13 cellular contexts compared by ENCODE assay signal in the genomic region with DNA sequence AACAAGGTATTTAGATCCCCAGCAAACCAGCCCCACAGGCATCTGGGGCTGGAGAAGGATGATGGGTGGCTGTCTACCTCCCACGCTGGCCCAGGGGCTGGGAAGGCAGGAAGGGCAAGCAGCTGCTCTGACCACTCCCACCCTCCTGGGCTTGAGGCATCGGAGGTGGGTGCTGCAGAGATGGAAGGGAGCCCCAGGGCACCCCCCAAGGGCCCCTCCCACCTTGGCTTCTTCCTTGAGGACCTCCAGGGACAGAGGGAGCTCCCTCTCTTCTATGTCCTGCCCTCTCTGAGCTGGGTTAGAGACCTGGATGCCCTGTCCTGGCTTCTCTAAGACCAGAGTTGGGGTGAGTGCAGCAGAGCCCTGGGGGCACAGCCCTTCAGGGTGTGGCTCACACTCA. TPM values are rescaled to one million over a fixed set of nuclear protein-coding genes. Genes with fewer than 3 reads are reported as not detected.
DNase-seq lines count a peak whose midpoint lies in the region; ATAC-seq, FAIRE-seq and TF ChIP-seq lines count a peak whose summit lies in the region.
"Had no signal": no experiment of that assay in that cellular context is flagged by ENCODE, and none has a peak within 500 bp of the region (broad histone marks: within the 10 kb centered on the region; RNA-seq: fewer than 3 reads in every experiment).

No MANE protein-coding gene starts in this region.

- no peaks in the 10 kb centered on the region; the same call in 1 of the 2 replicates for H3F3A ChIP-seq in OCI-LY1 (ENCODE audit: insufficient read depth, low read length)

- SMC1A ChIA-PET in GM12878 (lab: Charles Lee; ENCODE audit: uncharacterized antibody, unreplicated experiment), result interaction anchor here (0.7 to 14.9 kb wide), 14 partner anchors 10 to 269 kb away, joined by 3 to 474 read pairs (median 6); partner anchors contain the start of genes C1orf232, SH3BGRL3, UBXN11 and ZNF593

- H3K36me3 ChIP-seq in OCI-LY1 (ENCODE audit: insufficient read depth, low read length) (peaks cover 49% of the 10 kb centered on the region), GM12878 (ENCODE audit: control insufficient read depth in 2 of 2, insufficient read depth in 2 of 2, low read length in 1 of 2) (peaks cover 0 to 3% of the 10 kb centered on the region in 2 experiments; a peak in 1 of 4 replicates)

- 0% methylated on average over 2 of the region's 2 CpGs for WGBS in GM12878 (ENCODE audit: insufficient coverage, insufficient replicate concordance, low lambda C conversion rate, missing lambda C conversion rate)

- H4K20me1 ChIP-seq in OCI-LY1 (ENCODE audit: insufficient read depth, low read length), result no peaks in the 10 kb centered on the region
- H4K20me1 ChIP-seq in GM12878 (ENCODE audit: control insufficient read depth, insufficient read depth), result no peaks in the 10 kb centered on the region

- H3K27me3 ChIP-seq in OCI-LY1 (ENCODE audit: insufficient read depth, low read length) (no peaks in the 10 kb centered on the region), GM12878 (replicated peaks in 1 of 2; ENCODE audit: control insufficient read depth in 2 of 2, insufficient read depth in 2 of 2, low read length in 1 of 2) (no peaks in the 10 kb centered on the region)
- H3K27me3 ChIP-seq: body of pancreas had no signal

- no peak for FAIRE-seq in GM12878 (lab: Jason Lieb, UNC)

- H3K4me3 ChIP-seq in OCI-LY1 (ENCODE audit: low read depth, low read length, poor library complexity, severe bottlenecking), result no peak overlapping the region
- 0 out of 2 replicates have a peak overlapping the region, but pooled peaks have one; percentile 0 for H3K4me3 ChIP-seq in GM12878
- no peak overlapping the region for H3K4me3 ChIP-seq in skin epidermis
- H3K4me3 ChIP-seq: body of pancreas had no signal

- no peaks in the 10 kb centered on the region for H3K9me2 ChIP-seq in OCI-LY1 (ENCODE audit: low read depth, low read length)

- H3K27ac ChIP-seq in OCI-LY1 (ENCODE audit: low read depth, low read length, poor library complexity, severe bottlenecking) (peak overlapping the region; percentile 97), GM12878 (ENCODE audit: control insufficient read depth, insufficient read depth) (peak overlapping the region; percentile 4), skin epidermis (peak overlapping the region in 13 of 21 experiments; percentile 12 to 93 (median 45))
- H3K27ac ChIP-seq: body of pancreas had no signal

- TF ChIP-seq CTCF in OCI-LY1 (IDR thresholded peaks at IDR 0.05; ENCODE audit: low read length) (no peak), GM12878 (IDR thresholded peaks at IDR 0.05 in 2 of 3, conservative IDR thresholded peaks at IDR 0.05 in 1 of 3; ENCODE audit: control insufficient read depth in 2 of 3, extremely low read depth in 1 of 3, insufficient read depth in 1 of 3, low read depth in 3 of 3, low read length in 3 of 3) (no peak)

- peak overlapping the region; percentile 82 for H3K4me3 Mint-ChIP-seq in activated CD4-positive, alpha-beta T cell treated with anti-CD3 and anti-CD28 coated beads, Interleukin-2, amount 10 ng/mL, durations not matched to agents 24 days and 14 days

- peaks cover 45% of the 10 kb centered on the region for H3K4me1 Mint-ChIP-seq in activated CD4-positive, alpha-beta T cell treated with anti-CD3 and anti-CD28 coated beads, Interleukin-2, amount 10 ng/mL, durations not matched to agents 24 days and 14 days

- POLR2A ChIA-PET in GM12878 (lab: Charles Lee), result interaction anchor here (1.1 to 10.6 kb wide), 3 partner anchors 13 to 42 kb away, joined by 4 to 253 read pairs (median 31); partner anchors contain the start of gene SH3BGRL3

- no peak for TF ChIP-seq POLR2A in GM12878 (IDR thresholded peaks at IDR 0.05; ENCODE audit: low read depth, low read length)
- TF ChIP-seq POLR2A in erythroblast (IDR thresholded peaks at IDR 0.05; ENCODE audit: low read length), result no peak

- in situ Hi-C loops in GM12878 (cut with MboI), result loop anchor here (5.0 kb wide), 2 partner anchors 34 to 149 kb away; partner anchors contain the start of gene ZNF593OS
- in situ Hi-C loops in G401 (cut with HindIII; ENCODE audit: low sequenced_read_pairs), result no loop called here

- DNase-seq in activated CD4-positive, alpha-beta T cell treated with anti-CD3 and anti-CD28 coated beads, Interleukin-2, amount 10 ng/mL, durations not matched to agents 24 days and 14 days, result peak; percentile 67
- DNase-seq in activated CD4-positive, alpha-beta T cell treated with anti-CD3 and anti-CD28 coated beads for 1 hour, result no peak
- DNase-seq in GM12878 (ENCODE audit: low read depth, low spot score), result no peak
- DNase-seq in G401 (ENCODE audit: low spot score), result no peak
- no peak for DNase-seq in erythroblast (lab: John Stamatoyannopoulos, UW)

- H3K79me2 ChIP-seq in OCI-LY1 (ENCODE audit: insufficient read depth, low read length) (peaks cover 16% of the 10 kb centered on the region), GM12878 (ENCODE audit: control insufficient read depth, insufficient read depth, low read length) (peaks cover 23% of the 10 kb centered on the region)

- CTCF ChIA-PET in GM12878 (lab: Yijun Ruan, JAX), result interaction anchor here (0.6 to 11.6 kb wide), 22 partner anchors 10 to 217 kb away, joined by 3 to 879 read pairs (median 6); partner anchors contain the start of genes CEP85, SH3BGRL3 and UBXN11

- ATAC-seq in GM12878, result peak; percentile 12
- no peak for ATAC-seq in GM18870 (IDR thresholded peaks at IDR 0.05; ENCODE audit: unreplicated experiment)

- no peak for TF ChIP-seq RAD21 in GM12878 (IDR thresholded peaks at IDR 0.05; ENCODE audit: insufficient read depth, low read depth, low read length)

- H3K9ac ChIP-seq in OCI-LY1 (ENCODE audit: low read length), result no peak overlapping the region; the same call in 1 of the 2 replicates
- H3K9ac ChIP-seq in GM12878 (ENCODE audit: control insufficient read depth, insufficient read depth, low read length), result peak overlapping the region; percentile 29; the same call in 1 of the 2 replicates

- no peak overlapping the region for H2AFZ ChIP-seq in OCI-LY1 (ENCODE audit: low read length)
- no peak overlapping the region for H2AFZ ChIP-seq in GM12878 (ENCODE audit: control insufficient read depth, low read depth, low read length)

- intact Hi-C loops in activated CD4-positive, alpha-beta T cell treated with anti-CD3 and anti-CD28 coated beads, Interleukin-2, amount 10 ng/mL, durations not matched to agents 24 days and 14 days (cut with micrococcal nuclease), result loop anchor here (1.0 to 5.0 kb wide), 6 partner anchors 36 to 152 kb away; partner anchors contain the start of genes CEP85 and ZNF593
- intact Hi-C loops in GM12878 (cut with micrococcal nuclease; ENCODE audit: unreplicated experiment), result loop anchor here (1.0 to 5.0 kb wide), 3 partner anchors 36 to 154 kb away; partner anchors contain the start of genes C1orf232 and ZNF593

- RAD21 ChIA-PET in GM12878 (lab: Charles Lee; ENCODE audit: unreplicated experiment), result interaction anchor here (1.0 to 10.4 kb wide), 9 partner anchors 14 to 176 kb away, joined by 4 to 477 read pairs (median 9); partner anchors contain the start of genes C1orf232, CEP85, SH3BGRL3 and UBXN11

- H3K9me3 ChIP-seq in OCI-LY1 (ENCODE audit: low read length), result no peaks in the 10 kb centered on the region
- no peaks in the 10 kb centered on the region for H3K9me3 ChIP-seq in GM12878 (replicated peaks; ENCODE audit: control insufficient read depth, insufficient read depth, low read length)
- H3K9me3 ChIP-seq: body of pancreas had no signal

- BruUV-seq in GM12878 (replicated peaks; lab: Mats Ljungman, UMichigan), result no TSS peak

- H3K36me3 Mint-ChIP-seq in activated CD4-positive, alpha-beta T cell treated with anti-CD3 and anti-CD28 coated beads, Interleukin-2, amount 10 ng/mL, durations not matched to agents 24 days and 14 days (ENCODE audit: low read depth), result peaks cover 50% of the 10 kb centered on the region

- H3K27ac Mint-ChIP-seq in activated CD4-positive, alpha-beta T cell treated with anti-CD3 and anti-CD28 coated beads, Interleukin-2, amount 10 ng/mL, durations not matched to agents 24 days and 14 days, result peak overlapping the region; percentile 96

- no peaks in the 10 kb centered on the region for H3K9me3 Mint-ChIP-seq in activated CD4-positive, alpha-beta T cell treated with anti-CD3 and anti-CD28 coated beads, Interleukin-2, amount 10 ng/mL, durations not matched to agents 24 days and 14 days

- H3K4me2 ChIP-seq in OCI-LY1 (ENCODE audit: low read length) (peak overlapping the region; percentile 79), GM12878 (ENCODE audit: control insufficient read depth, insufficient read depth) (peak overlapping the region; percentile 77)

- TF ChIP-seq EP300 in GM12878 (IDR thresholded peaks at IDR 0.05; ENCODE audit: borderline replicate concordance in 1 of 2, control insufficient read depth in 1 of 2, low read depth in 2 of 2, low read length in 2 of 2), result no peak

- H3K4me1 ChIP-seq in OCI-LY1 (ENCODE audit: insufficient read depth, low read length, severe bottlenecking) (peaks cover 53% of the 10 kb centered on the region), GM12878 (ENCODE audit: control insufficient read depth, insufficient read depth, low read length) (peaks cover 32% of the 10 kb centered on the region)

- H3K27me3 Mint-ChIP-seq in activated CD4-positive, alpha-beta T cell treated with anti-CD3 and anti-CD28 coated beads, Interleukin-2, amount 10 ng/mL, durations not matched to agents 24 days and 14 days, result no peaks in the 10 kb centered on the region

RNA-seq across cellular contexts. Expression of gene CD52, which starts 3.1 kb away (rescaled TPM):
- total RNA-seq in activated CD4-positive, alpha-beta T cell treated with anti-CD3 and anti-CD28 coated beads, Interleukin-2, amount 10 ng/mL, durations not matched to agents 24 days and 14 days, result 295 and 297 TPM in 2 replicates
- total RNA-seq in GM12878 (2013; cell fraction: nucleolus; rRNA removed), result 30.6 and 34.5 TPM in 2 replicates
- 237 and 262 TPM in 2 replicates for total RNA-seq in GM12878 (2014; rRNA removed)
- 637 and 673 TPM in 2 replicates for total RNA-seq in GM12878 (2014; rRNA removed; fragmentation: Illumina TruSeq; extraction: Trizol)
- 291 and 301 TPM in 2 replicates for total RNA-seq in GM12878 (2021)
- 736 TPM for polyA plus RNA-seq in GM12878 (2011; ENCODE audit: low read depth)
- polyA plus RNA-seq in GM12878 (2011; rRNA removed), result 453 and 508 TPM in 2 replicates
- 356 and 918 TPM in 2 replicates for polyA plus RNA-seq in GM12878 (2011; cell fraction: cytosol; rRNA removed)
- 146 and 442 TPM in 2 replicates for polyA plus RNA-seq in GM12878 (2011; cell fraction: nucleus; rRNA removed)
- polyA plus RNA-seq in GM12878 (2012), result 451 and 734 TPM in 2 replicates
- polyA plus RNA-seq in GM12878 (2014; fragmentation: Illumina TruSeq; extraction: Trizol), result 882 and 1,118 TPM in 2 replicates
- 1,000 to 10,000 TPM; 2,664 to 2,736 TPM for polyA plus RNA-seq in GM12878 (2014; fragmentation: Nextera tagmentation; extraction: Ambion mirVana)
- 488 and 610 TPM in 2 replicates for polyA plus RNA-seq in GM12878 (2014; rRNA removed)
- polyA plus RNA-seq in GM12878 (2016; fragmentation: Nextera tagmentation; extraction: Ambion mirVana), result 100 to 1,000 TPM; 382 to 390 TPM
- 113 and 183 TPM in 2 replicates for polyA minus RNA-seq in GM12878 (2011; rRNA and poly(A)+ RNA removed)
- 30.9 and 34.6 TPM in 2 replicates for polyA minus RNA-seq in GM12878 (2011; cell fraction: cytosol; rRNA and poly(A)+ RNA removed)
- polyA minus RNA-seq in GM12878 (2011; cell fraction: nucleus; rRNA and poly(A)+ RNA removed), result 33.2 and 36.3 TPM in 2 replicates
- total RNA-seq in G401 (2014; rRNA removed; shearing (Covaris generic)), result 0.55 and 2.3 TPM in 2 replicates
- total RNA-seq: A673, body of pancreas, endothelial cell of umbilical vein, LHCN-M2 had no signal
- polyA plus RNA-seq: endothelial cell of umbilical vein had no signal

RNA-seq across cellular contexts. Expression of gene UBXN11, which starts 14.5 kb away (rescaled TPM):
- total RNA-seq in activated CD4-positive, alpha-beta T cell treated with anti-CD3 and anti-CD28 coated beads, Interleukin-2, amount 10 ng/mL, durations not matched to agents 24 days and 14 days, result 17.1 and 19.0 TPM in 2 replicates
- total RNA-seq in GM12878 (2013; cell fraction: nucleolus; rRNA removed), result 18.9 and 19.6 TPM in 2 replicates
- total RNA-seq in GM12878 (2014; rRNA removed) (8.1 and 8.5 TPM in 2 replicates), GM12878 (2014; rRNA removed; fragmentation: Illumina TruSeq; extraction: Trizol) (5.7 and 6.2 TPM in 2 replicates), GM12878 (2021) (16.8 and 19.3 TPM in 2 replicates)
- 5.8 TPM for polyA plus RNA-seq in GM12878 (2011; ENCODE audit: low read depth)
- polyA plus RNA-seq in GM12878 (2011; rRNA removed) (7.6 and 10.8 TPM in 2 replicates), GM12878 (2014; fragmentation: Illumina TruSeq; extraction: Trizol) (3.5 and 8.1 TPM in 2 replicates), GM12878 (2014; fragmentation: Nextera tagmentation; extraction: Ambion mirVana) (1 to 10 TPM in 1 of 2 experiments, under 1 TPM in 1; 0.32 to 1.2 TPM), GM12878 (2014; rRNA removed) (24.3 and 26.5 TPM in 2 replicates), GM12878 (2016; fragmentation: Nextera tagmentation; extraction: Ambion mirVana) (10 to 100 TPM; 27.7 to 34.4 TPM)
- 13.3 and 16.3 TPM in 2 replicates for polyA plus RNA-seq in GM12878 (2011; cell fraction: cytosol; rRNA removed)
- 80.9 and 89.2 TPM in 2 replicates for polyA plus RNA-seq in GM12878 (2011; cell fraction: nucleus; rRNA removed)
- polyA plus RNA-seq in GM12878 (2012), result 10.6 and 12.1 TPM in 2 replicates
- polyA minus RNA-seq in GM12878 (2011; rRNA and poly(A)+ RNA removed), result 7.2 and 7.5 TPM in 2 replicates
- polyA minus RNA-seq in GM12878 (2011; cell fraction: cytosol; rRNA and poly(A)+ RNA removed), result 3.2 and 3.9 TPM in 2 replicates
- polyA minus RNA-seq in GM12878 (2011; cell fraction: nucleus; rRNA and poly(A)+ RNA removed), result 11.2 and 14.9 TPM in 2 replicates
- total RNA-seq in G401 (2014; rRNA removed; shearing (Covaris generic)), result 21.0 and 27.3 TPM in 2 replicates

RNA-seq across cellular contexts. Expression of gene CRYBG2, which starts 33.0 kb away (rescaled TPM):
- total RNA-seq in activated CD4-positive, alpha-beta T cell treated with anti-CD3 and anti-CD28 coated beads, Interleukin-2, amount 10 ng/mL, durations not matched to agents 24 days and 14 days, result 1.1 and 1.4 TPM in 2 replicates
- 0.21 TPM in 1 of 2 replicates, not detected in the other for total RNA-seq in GM12878 (2013; cell fraction: nucleolus; rRNA removed)
- total RNA-seq in GM12878 (2014; rRNA removed) (0.06 TPM in 1 of 2 replicates, not detected in the other), GM12878 (2014; rRNA removed; fragmentation: Illumina TruSeq; extraction: Trizol) (not detected in 2 replicates), GM12878 (2021) (0.03 TPM in 1 of 2 replicates, not detected in the other)
- polyA plus RNA-seq in GM12878 (2011; ENCODE audit: low read depth), result not detected
- polyA plus RNA-seq in GM12878 (2011; rRNA removed) (0.16 and 0.30 TPM in 2 replicates), GM12878 (2014; fragmentation: Illumina TruSeq; extraction: Trizol) (not detected in 2 replicates), GM12878 (2014; fragmentation: Nextera tagmentation; extraction: Ambion mirVana) (not detected), GM12878 (2014; rRNA removed) (0.04 and 0.25 TPM in 2 replicates), GM12878 (2016; fragmentation: Nextera tagmentation; extraction: Ambion mirVana) (1 to 10 TPM in 1 of 2 experiments, under 1 TPM in 1; 0.50 to 1.2 TPM)
- 0.21 and 0.62 TPM in 2 replicates for polyA plus RNA-seq in GM12878 (2011; cell fraction: cytosol; rRNA removed)
- 0.20 and 0.48 TPM in 2 replicates for polyA plus RNA-seq in GM12878 (2011; cell fraction: nucleus; rRNA removed)
- 0.09 TPM in 1 of 2 replicates, not detected in the other for polyA plus RNA-seq in GM12878 (2012)
- not detected in 2 replicates for polyA minus RNA-seq in GM12878 (2011; rRNA and poly(A)+ RNA removed)
- polyA minus RNA-seq in GM12878 (2011; cell fraction: cytosol; rRNA and poly(A)+ RNA removed), result not detected in 2 replicates
- polyA minus RNA-seq in GM12878 (2011; cell fraction: nucleus; rRNA and poly(A)+ RNA removed), result not detected in 2 replicates
- total RNA-seq in G401 (2014; rRNA removed; shearing (Covaris generic)), result 5.5 and 18.6 TPM in 2 replicates
- total RNA-seq: A673, endothelial cell of umbilical vein, LHCN-M2 had no signal
- polyA plus RNA-seq: endothelial cell of umbilical vein had no signal

RNA-seq across cellular contexts. Expression of gene SH3BGRL3, which starts 41.0 kb away (rescaled TPM):
- 463 and 474 TPM in 2 replicates for total RNA-seq in activated CD4-positive, alpha-beta T cell treated with anti-CD3 and anti-CD28 coated beads, Interleukin-2, amount 10 ng/mL, durations not matched to agents 24 days and 14 days
- total RNA-seq in GM12878 (2013; cell fraction: nucleolus; rRNA removed), result 9.0 and 9.9 TPM in 2 replicates
- total RNA-seq in GM12878 (2014; rRNA removed) (42.6 and 52.9 TPM in 2 replicates), GM12878 (2014; rRNA removed; fragmentation: Illumina TruSeq; extraction: Trizol) (45.9 and 46.9 TPM in 2 replicates), GM12878 (2021) (111 and 116 TPM in 2 replicates)
- polyA plus RNA-seq in GM12878 (2011; ENCODE audit: low read depth), result 29.9 TPM
- polyA plus RNA-seq in GM12878 (2011; rRNA removed) (26.3 and 39.7 TPM in 2 replicates), GM12878 (2014; fragmentation: Illumina TruSeq; extraction: Trizol) (95.2 and 135 TPM in 2 replicates), GM12878 (2014; fragmentation: Nextera tagmentation; extraction: Ambion mirVana) (100 to 1,000 TPM; 121 to 129 TPM), GM12878 (2014; rRNA removed) (42.3 and 57.1 TPM in 2 replicates), GM12878 (2016; fragmentation: Nextera tagmentation; extraction: Ambion mirVana) (100 to 1,000 TPM; 344 to 390 TPM)
- polyA plus RNA-seq in GM12878 (2011; cell fraction: cytosol; rRNA removed), result 57.0 and 59.2 TPM in 2 replicates
- 25.2 and 28.2 TPM in 2 replicates for polyA plus RNA-seq in GM12878 (2011; cell fraction: nucleus; rRNA removed)
- polyA plus RNA-seq in GM12878 (2012), result 86.2 and 109 TPM in 2 replicates
- polyA minus RNA-seq in GM12878 (2011; rRNA and poly(A)+ RNA removed), result 52.7 and 67.7 TPM in 2 replicates
- 38.8 and 41.6 TPM in 2 replicates for polyA minus RNA-seq in GM12878 (2011; cell fraction: cytosol; rRNA and poly(A)+ RNA removed)
- 19.5 and 27.3 TPM in 2 replicates for polyA minus RNA-seq in GM12878 (2011; cell fraction: nucleus; rRNA and poly(A)+ RNA removed)
- total RNA-seq in G401 (2014; rRNA removed; shearing (Covaris generic)), result 5.0 and 7.4 TPM in 2 replicates

RNA-seq across cellular contexts. Expression of gene ZNF683, which starts 51.7 kb away (rescaled TPM):
- total RNA-seq in activated CD4-positive, alpha-beta T cell treated with anti-CD3 and anti-CD28 coated beads, Interleukin-2, amount 10 ng/mL, durations not matched to agents 24 days and 14 days, result not detected in 2 replicates
- not detected in 2 replicates for total RNA-seq in GM12878 (2013; cell fraction: nucleolus; rRNA removed)
- total RNA-seq in GM12878 (2014; rRNA removed), result not detected in 2 replicates
- not detected in 2 replicates for total RNA-seq in GM12878 (2014; rRNA removed; fragmentation: Illumina TruSeq; extraction: Trizol)
- total RNA-seq in GM12878 (2021), result not detected in 2 replicates
- not detected for polyA plus RNA-seq in GM12878 (2011; ENCODE audit: low read depth)
- polyA plus RNA-seq in GM12878 (2011; rRNA removed), result not detected in 2 replicates
- polyA plus RNA-seq in GM12878 (2011; cell fraction: cytosol; rRNA removed), result not detected in 2 replicates
- not detected in 2 replicates for polyA plus RNA-seq in GM12878 (2011; cell fraction: nucleus; rRNA removed)
- not detected in 2 replicates for polyA plus RNA-seq in GM12878 (2012)
- polyA plus RNA-seq in GM12878 (2014; fragmentation: Illumina TruSeq; extraction: Trizol), result not detected in 2 replicates
- polyA plus RNA-seq in GM12878 (2014; fragmentation: Nextera tagmentation; extraction: Ambion mirVana), result not detected
- not detected in 2 replicates for polyA plus RNA-seq in GM12878 (2014; rRNA removed)
- polyA plus RNA-seq in GM12878 (2016; fragmentation: Nextera tagmentation; extraction: Ambion mirVana), result not detected
- polyA minus RNA-seq in GM12878 (2011; rRNA and poly(A)+ RNA removed), result not detected in 2 replicates
- not detected in 2 replicates for polyA minus RNA-seq in GM12878 (2011; cell fraction: cytosol; rRNA and poly(A)+ RNA removed)
- polyA minus RNA-seq in GM12878 (2011; cell fraction: nucleus; rRNA and poly(A)+ RNA removed), result not detected in 2 replicates
- not detected in 2 replicates for total RNA-seq in G401 (2014; rRNA removed; shearing (Covaris generic))
- total RNA-seq: A673, body of pancreas, endothelial cell of umbilical vein, H7, LHCN-M2 had no signal
- polyA plus RNA-seq: endothelial cell of umbilical vein had no signal

Comparison
In these comparisons a context has a peak if more than half of its experiments do, and no peak if none do; other contexts are left out.
1. H3K27ac ChIP-seq: peak in every context shown above with its lines; median percentile 97 in OCI-LY1; 45 in skin epidermis; 4 in GM12878.